In the genomic region with DNA sequence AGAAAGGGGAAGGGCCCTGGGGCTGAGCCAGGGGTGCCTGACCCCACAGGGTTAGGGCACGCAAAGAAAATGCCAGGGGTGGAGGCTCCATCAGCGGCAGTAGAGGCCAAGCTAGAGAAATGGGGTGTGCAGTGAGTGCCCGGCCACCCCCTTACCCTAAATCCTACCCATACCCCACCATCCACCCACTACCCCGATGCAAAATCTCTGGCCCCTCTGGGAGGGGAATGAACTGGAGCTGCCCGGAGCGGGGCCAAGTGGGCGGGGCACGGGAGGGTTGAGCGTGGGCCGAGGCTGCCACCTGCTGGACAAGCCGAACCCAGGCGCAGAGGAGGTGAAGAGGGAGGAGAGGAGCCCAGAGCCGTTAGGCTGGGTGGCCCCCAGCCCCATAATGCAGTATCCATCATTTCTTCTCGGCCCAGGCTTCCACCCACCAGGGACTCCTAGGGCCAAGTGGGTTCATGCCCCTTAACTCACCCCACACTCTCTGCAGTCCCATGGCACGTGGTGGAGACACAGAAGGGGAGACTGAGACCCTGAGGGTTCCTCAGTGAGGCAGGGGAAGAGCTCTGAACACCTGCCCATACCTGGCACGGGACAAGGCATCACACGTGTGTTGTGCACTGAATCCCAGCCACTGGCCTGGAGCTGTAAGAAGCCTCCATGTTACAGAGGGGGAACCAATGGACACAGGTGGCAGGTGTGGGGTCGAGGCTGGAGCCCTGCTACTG, we compare ENCODE assay signal across 8 cellular contexts.
DNase-seq lines count a peak whose midpoint lies in the region; ATAC-seq and TF ChIP-seq lines count a peak whose summit lies in the region.

No MANE protein-coding gene starts in this region.

- CTCF ChIA-PET in AG04449 (lab: Yijun Ruan, JAX): interaction anchor here (0.6 to 9.0 kb wide), 35 partner anchors 9 to 532 kb away, joined by 3 to 330 read pairs (median 4); partner anchors contain the start of gene C1QB

- no peaks in the 10 kb centered on the region for H3K36me3 ChIP-seq in endocrine pancreas (ENCODE audit: control insufficient read depth, insufficient read depth, low read length)

- ATAC-seq in GM21737 (IDR thresholded peaks at IDR 0.05; ENCODE audit: unreplicated experiment): no peak

- DNase-seq in AG04449 (ENCODE audit: low read depth, low spot score) (no peak), GM19238 (ENCODE audit: insufficient read length, low spot score) (peak; percentile 80), NCI-H748 treated with DMSO at 0.1 percent for 48 hours (lab: John Stamatoyannopoulos, UW) (peak; percentile 13), midbrain (lab: John Stamatoyannopoulos, UW) (peak; percentile 65)
- peak; percentile 4 for DNase-seq in activated CD8-positive, alpha-beta memory T cell treated with anti-CD3 and anti-CD28 coated beads, Interleukin-2, amount 50 U/mL, for 1 hour (ENCODE audit: extremely low read depth)
- peak; percentile 86 for DNase-seq in stimulated activated CD8-positive, alpha-beta memory T cell treated with anti-CD3 and anti-CD28 coated beads, Interleukin-4, amount 100 ng/mL, for 48 hours

- H3K9ac ChIP-seq in endocrine pancreas (ENCODE audit: control insufficient read depth, insufficient read depth, low read length): peak overlapping the region; percentile 19

- H3K4me3 ChIP-seq in AG04449 (ENCODE audit: low read depth, low read length) (no peak overlapping the region), endocrine pancreas (ENCODE audit: control insufficient read depth, insufficient read depth, low read length) (no peak overlapping the region)

- no peaks in the 10 kb centered on the region for H3K9me3 ChIP-seq in endocrine pancreas (ENCODE audit: control insufficient read depth, low read length)

- no peaks in the 10 kb centered on the region for H3K4me1 ChIP-seq in endocrine pancreas (ENCODE audit: control insufficient read depth, insufficient read depth, low read length)

- H3K27me3 ChIP-seq in endocrine pancreas (ENCODE audit: control insufficient read depth, insufficient read depth, low read length): no peaks in the 10 kb centered on the region

- POLR2A ChIA-PET in AG04449 (lab: Yijun Ruan, JAX): no interaction called here

- TF ChIP-seq CTCF in AG04449 (IDR thresholded peaks at IDR 0.05; ENCODE audit: insufficient read depth, low read length, missing control alignments): peak; percentile 93
